8 cellular contexts compared by ENCODE assay signal in the genomic region with DNA sequence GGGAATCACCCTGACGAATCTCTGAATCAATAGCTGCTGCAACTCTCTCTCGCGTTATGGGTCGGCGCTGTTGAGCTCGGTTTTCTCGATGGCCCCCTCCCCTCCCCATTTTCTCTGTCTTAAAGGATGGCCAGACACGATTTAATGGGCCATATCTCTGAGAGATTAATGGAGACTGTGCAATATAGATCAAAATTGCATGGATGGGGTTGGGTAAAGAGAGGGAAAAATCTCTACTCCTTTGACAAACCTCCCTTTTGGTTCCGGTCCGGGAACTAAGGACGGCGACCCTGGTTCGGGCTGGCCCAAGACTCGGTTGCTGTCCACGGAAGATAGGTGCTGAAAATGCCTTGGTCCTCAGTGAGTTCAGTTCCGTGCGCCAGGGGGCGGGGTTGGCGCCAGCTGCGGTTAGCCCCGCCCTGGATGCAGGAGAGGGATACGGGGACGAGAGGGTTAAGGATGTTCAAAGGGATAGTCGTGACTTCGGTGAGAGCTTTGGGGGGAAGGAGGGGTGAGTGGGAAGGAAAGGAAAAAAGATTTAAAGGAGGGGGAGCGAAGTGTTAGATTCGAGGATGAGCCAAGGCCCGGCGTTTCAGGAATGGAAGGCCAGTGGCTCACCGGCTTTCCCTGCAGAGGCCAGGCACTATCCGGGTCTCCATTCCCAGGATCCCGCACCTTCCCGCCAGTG.
DNase-seq lines count a peak whose midpoint lies in the region; ATAC-seq and TF ChIP-seq lines count a peak whose summit lies in the region.

No MANE protein-coding gene starts in this region.

- no peak overlapping the region for H3K27ac ChIP-seq in HEK293 (ENCODE audit: extremely low read depth, low read depth, low read length)
- no peak overlapping the region for H3K27ac ChIP-seq in iPS-20b (ENCODE audit: low read length)

- TF ChIP-seq CTCF in HEK293 (tag by site-specific recombination; IDR thresholded peaks at IDR 0.05) (peak; percentile 69), type B pancreatic cell (conservative IDR thresholded peaks at IDR 0.05) (peak; percentile 61)

- in situ Hi-C loops in Caki2 (cut with HindIII; ENCODE audit: low pct_unique_long_range_greater_than_20kb, low sequenced_read_pairs): no loop called here

- no peaks in the 10 kb centered on the region for H3K9me3 Mint-ChIP-seq in activated CD8-positive, alpha-beta T cell treated with anti-CD3 and anti-CD28 coated beads, Interleukin-2, amount 10 ng/mL, durations not matched to agents 7 days and 5 days (ENCODE audit: insufficient read depth)
- H3K9me3 Mint-ChIP-seq in type B pancreatic cell: no peaks in the 10 kb centered on the region

- peaks cover 99% of the 10 kb centered on the region for H3K27me3 ChIP-seq in iPS-20b (ENCODE audit: insufficient read depth, low read length)

- DNase-seq in Caki2 (ENCODE audit: low read depth): peak; percentile 16
- peak; percentile 58 for DNase-seq in activated CD8-positive, alpha-beta T cell treated with anti-CD3 and anti-CD28 coated beads, Interleukin-2, amount 10 ng/mL, durations not matched to agents 7 days and 5 days
- DNase-seq in type B pancreatic cell (ENCODE audit: extremely low spot score, unreplicated experiment): no peak
- DNase-seq in mesenteric fat pad (ENCODE audit: low spot score): no peak
- DNase-seq in NCI-H2029 (lab: John Stamatoyannopoulos, UW): no peak
- no peak for DNase-seq in stimulated activated CD4-positive, alpha-beta T cell treated with anti-CD3 and anti-CD28 coated beads, Interleukin-2, amount 100 ng/mL, for 48 hours

- POLR2A ChIA-PET in HEK293 (lab: Yijun Ruan, JAX): interaction anchor here (0.7 to 1.7 kb wide), 2 partner anchors 27 to 219 kb away, joined by 3 to 5 read pairs; partner anchors contain the start of gene TTC17
- POLR2A ChIA-PET in activated CD8-positive, alpha-beta T cell treated with anti-CD3 and anti-CD28 coated beads, Interleukin-2, amount 10 ng/mL, durations not matched to agents 7 days and 5 days (lab: Charles Lee): no interaction called here

- H3K4me1 ChIP-seq in HEK293 (ENCODE audit: control insufficient read depth, insufficient read depth, low read length) (peaks cover 3% of the 10 kb centered on the region; the same call in 1 of the 2 replicates), iPS-20b (ENCODE audit: insufficient read depth, low read length) (no peaks in the 10 kb centered on the region; the same call in 1 of the 2 replicates)

- no peak overlapping the region for H3K27ac Mint-ChIP-seq in activated CD8-positive, alpha-beta T cell treated with anti-CD3 and anti-CD28 coated beads, Interleukin-2, amount 10 ng/mL, durations not matched to agents 7 days and 5 days
- H3K27ac Mint-ChIP-seq in type B pancreatic cell: no peak overlapping the region

- H3K27me3 Mint-ChIP-seq in activated CD8-positive, alpha-beta T cell treated with anti-CD3 and anti-CD28 coated beads, Interleukin-2, amount 10 ng/mL, durations not matched to agents 7 days and 5 days (ENCODE audit: low read depth): peaks cover 89% of the 10 kb centered on the region
- peaks cover 98% of the 10 kb centered on the region for H3K27me3 Mint-ChIP-seq in type B pancreatic cell

- CTCF ChIA-PET in HEK293 (lab: Yijun Ruan, JAX): interaction anchor here (0.5 to 6.1 kb wide), 17 partner anchors 10 to 309 kb away, joined by 3 to 49 read pairs (median 4); partner anchors contain the start of gene HSD17B12
- CTCF ChIA-PET in activated CD8-positive, alpha-beta T cell treated with anti-CD3 and anti-CD28 coated beads, Interleukin-2, amount 10 ng/mL, durations not matched to agents 7 days and 5 days (lab: Charles Lee): interaction anchor here (1.3 to 1.8 kb wide), 2 partner anchors 10 to 275 kb away, joined by 5 to 8 read pairs; no protein-coding TSS in a partner anchor

- peaks cover 51% of the 10 kb centered on the region for H3K4me1 Mint-ChIP-seq in activated CD8-positive, alpha-beta T cell treated with anti-CD3 and anti-CD28 coated beads, Interleukin-2, amount 10 ng/mL, durations not matched to agents 7 days and 5 days (ENCODE audit: low read depth)
- H3K4me1 Mint-ChIP-seq in type B pancreatic cell (ENCODE audit: unreplicated experiment): peaks cover 28% of the 10 kb centered on the region

- ATAC-seq in activated CD8-positive, alpha-beta T cell treated with anti-CD3 and anti-CD28 coated beads, Interleukin-2, amount 10 ng/mL, durations not matched to agents 7 days and 5 days: no peak

- no peak overlapping the region for H3K9ac ChIP-seq in iPS-20b (ENCODE audit: low read depth, low read length)

- H3K4me3 ChIP-seq in HEK293 (ENCODE audit: low read depth, low read length) (no peak overlapping the region; the same call in 1 of the 2 replicates), iPS-20b (ENCODE audit: low read length) (peak overlapping the region; percentile 67; the same call in 1 of the 2 replicates)

- H3K36me3 Mint-ChIP-seq in activated CD8-positive, alpha-beta T cell treated with anti-CD3 and anti-CD28 coated beads, Interleukin-2, amount 10 ng/mL, durations not matched to agents 7 days and 5 days (ENCODE audit: low read depth): peaks cover 2% of the 10 kb centered on the region
- no peaks in the 10 kb centered on the region for H3K36me3 Mint-ChIP-seq in type B pancreatic cell

- no peaks in the 10 kb centered on the region for H3K36me3 ChIP-seq in HEK293 (ENCODE audit: control insufficient read depth in 2 of 2, insufficient read depth in 1 of 2, low read length in 2 of 2)
- no peaks in the 10 kb centered on the region for H3K36me3 ChIP-seq in iPS-20b (ENCODE audit: insufficient read depth, low read depth, low read length)

- no peaks in the 10 kb centered on the region for H3K9me3 ChIP-seq in HEK293 (ENCODE audit: control insufficient read depth, insufficient read depth, low read depth, low read length)
- H3K9me3 ChIP-seq in iPS-20b (ENCODE audit: insufficient read depth, low read depth, low read length): peaks cover 5% of the 10 kb centered on the region; the same call in 1 of the 2 replicates

- no peak overlapping the region for H3K4me3 Mint-ChIP-seq in activated CD8-positive, alpha-beta T cell treated with anti-CD3 and anti-CD28 coated beads, Interleukin-2, amount 10 ng/mL, durations not matched to agents 7 days and 5 days
- H3K4me3 Mint-ChIP-seq in type B pancreatic cell: peak overlapping the region; percentile 88

TF ChIP-seq in HEK293, 187 proteins besides CTCF, POLR2A, EP300 and RAD21 (continues in another document):
- TF ChIP-seq ZNF24 (tag by site-specific recombination; IDR thresholded peaks at IDR 0.05): 0 out of 2 replicates have a peak, but pooled peaks have one; percentile 28
- TF ChIP-seq, protein P1, sequence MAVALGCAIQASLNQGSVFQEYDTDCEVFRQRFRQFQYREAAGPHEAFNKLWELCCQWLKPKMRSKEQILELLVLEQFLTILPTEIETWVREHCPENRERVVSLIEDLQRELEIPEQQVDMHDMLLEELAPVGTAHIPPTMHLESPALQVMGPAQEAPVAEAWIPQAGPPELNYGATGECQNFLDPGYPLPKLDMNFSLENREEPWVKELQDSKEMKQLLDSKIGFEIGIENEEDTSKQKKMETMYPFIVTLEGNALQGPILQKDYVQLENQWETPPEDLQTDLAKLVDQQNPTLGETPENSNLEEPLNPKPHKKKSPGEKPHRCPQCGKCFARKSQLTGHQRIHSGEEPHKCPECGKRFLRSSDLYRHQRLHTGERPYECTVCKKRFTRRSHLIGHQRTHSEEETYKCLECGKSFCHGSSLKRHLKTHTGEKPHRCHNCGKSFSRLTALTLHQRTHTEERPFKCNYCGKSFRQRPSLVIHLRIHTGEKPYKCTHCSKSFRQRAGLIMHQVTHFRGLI (tag by site-specific recombination; IDR thresholded peaks at IDR 0.05): 0 out of 2 replicates have a peak, but pooled peaks have one; percentile 14
- peak; percentile 68 for TF ChIP-seq KLF9 (tag by site-specific recombination; IDR thresholded peaks at IDR 0.05; ENCODE audit: low read depth)
- 0 out of 2 replicates have a peak, but pooled peaks have one; percentile 54 for TF ChIP-seq KLF7 (tag by site-specific recombination; IDR thresholded peaks at IDR 0.05; ENCODE audit: borderline replicate concordance)
- TF ChIP-seq ZNF132 (tag by site-specific recombination; IDR thresholded peaks at IDR 0.05; ENCODE audit: borderline replicate concordance): no peak
- no peak for TF ChIP-seq ZNF658 (tag by site-specific recombination; IDR thresholded peaks at IDR 0.05)
- peak; percentile 50; the same call in 1 of the 2 replicates for TF ChIP-seq ZBTB48 (tag by site-specific recombination; IDR thresholded peaks at IDR 0.05)
- 0 out of 2 replicates have a peak, but pooled peaks have one; percentile 39 for TF ChIP-seq ZXDB (tag by site-specific recombination; IDR thresholded peaks at IDR 0.05)
- TF ChIP-seq ZNF341 (tag by site-specific recombination; IDR thresholded peaks at IDR 0.05; ENCODE audit: low read depth): 0 out of 2 replicates have a peak, but pooled peaks have one; percentile 24
- TF ChIP-seq ZSCAN30 (tag by site-specific recombination; IDR thresholded peaks at IDR 0.05): no peak
- peak; percentile 10; the same call in 1 of the 2 replicates for TF ChIP-seq ZNF660 (tag by site-specific recombination; IDR thresholded peaks at IDR 0.05)
- TF ChIP-seq SP7 (tag by site-specific recombination; IDR thresholded peaks at IDR 0.05): peak; percentile 40; the same call in 1 of the 2 replicates
- peak; percentile 93 for TF ChIP-seq ZBTB17 (tag by site-specific recombination; IDR thresholded peaks at IDR 0.05)
- TF ChIP-seq ZNF2 (tag by site-specific recombination; IDR thresholded peaks at IDR 0.05): peak; percentile 75

Comparison
In these comparisons a context has a peak if more than half of its experiments do, and no peak if none do; other contexts are left out.
1. DNase-seq: peak in Caki2 (single experiment) and activated CD8-positive, alpha-beta T cell treated with anti-CD3 and anti-CD28 coated beads, Interleukin-2, amount 10 ng/mL, durations not matched to agents 7 days and 5 days (single experiment); none in type B pancreatic cell (single experiment), mesenteric fat pad (single experiment), NCI-H2029 (single experiment) and stimulated activated CD4-positive, alpha-beta T cell treated with anti-CD3 and anti-CD28 coated beads, Interleukin-2, amount 100 ng/mL, for 48 hours (0 of 2).